In the genomic region with DNA sequence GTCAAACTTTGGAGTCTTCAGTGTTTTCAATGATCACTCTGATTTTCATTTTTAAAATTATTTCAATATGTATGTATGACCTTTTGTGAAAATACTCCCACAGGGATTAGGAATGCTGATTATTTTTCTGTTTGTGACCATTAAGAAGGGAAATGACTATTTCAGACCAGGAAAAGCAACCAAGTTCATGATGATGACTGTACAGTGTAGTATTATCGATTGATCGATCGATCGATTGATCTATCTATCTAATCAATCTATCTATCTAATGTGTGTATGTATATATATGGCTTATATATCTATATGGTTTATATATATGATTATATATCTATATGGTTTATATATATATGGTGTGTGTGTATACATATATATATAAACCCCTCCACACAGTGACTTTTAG, we compare ENCODE assay signal across 20 cellular contexts.
DNase-seq lines count a peak whose midpoint lies in the region; ATAC-seq, FAIRE-seq and TF ChIP-seq lines count a peak whose summit lies in the region.
"Had no signal": no experiment of that assay in that cellular context is flagged by ENCODE, and none has a peak within 500 bp of the region (broad histone marks: within the 10 kb centered on the region; RNA-seq: fewer than 3 reads in every experiment).

No MANE protein-coding gene starts in this region.

- H3K4me3 Mint-ChIP-seq in WTC11: no peak overlapping the region
- H3K4me3 Mint-ChIP-seq: B cell; CD4-positive, alpha-beta T cell; CD8-positive, alpha-beta T cell had no signal

- FAIRE-seq in K562 (lab: Jason Lieb, UNC): no peak
- FAIRE-seq: D721Med, GM12891, GM19239 had no signal

- intact Hi-C loops in K562 (cut with micrococcal nuclease): no loop called here

- no peak for TF ChIP-seq EP300 in K562 (IDR thresholded peaks at IDR 0.05; ENCODE audit: low read length)

- no peak for ATAC-seq in K562
- no peak for ATAC-seq in HG02840 (IDR thresholded peaks at IDR 0.05; ENCODE audit: low FRiP score, unreplicated experiment)
- ATAC-seq in WTC11: no peak
- ATAC-seq: CD8-positive, alpha-beta T cell had no signal

- no peak overlapping the region for H3K4me3 ChIP-seq in ACC112 (ENCODE audit: low read depth, low read length)
- no peak overlapping the region for H3K4me3 ChIP-seq in K562
- H3K4me3 ChIP-seq: BLaER1 treated with 17β-estradiol and CSF1 and Interleukin-3, amounts not matched to agents 10 nM and 100 nM had no signal

- H3K27me3 ChIP-seq in ACC112 (ENCODE audit: insufficient read depth, low read length) (no peaks in the 10 kb centered on the region), K562 (ENCODE audit: control insufficient read depth in 2 of 2, insufficient read depth in 2 of 2, low read length in 2 of 2) (no peaks in the 10 kb centered on the region)
- H3K27me3 ChIP-seq: BLaER1 treated with 17β-estradiol and CSF1 and Interleukin-3, amounts not matched to agents 10 nM and 100 nM had no signal

- H3K4me1 ChIP-seq in ACC112 (ENCODE audit: control insufficient read depth, insufficient read depth, low read length, unreplicated experiment) (peaks cover 58% of the 10 kb centered on the region), K562 (replicated peaks in 1 of 2; ENCODE audit: control insufficient read depth in 2 of 2, insufficient read depth in 2 of 2, low read length in 2 of 2) (no peaks in the 10 kb centered on the region)
- H3K4me1 ChIP-seq: BLaER1 treated with 17β-estradiol and CSF1 and Interleukin-3, amounts not matched to agents 10 nM and 100 nM; Caco-2 had no signal

- no peak overlapping the region for H3K4me2 ChIP-seq in K562 (ENCODE audit: insufficient read depth, low read length)
- H3K4me2 ChIP-seq: BLaER1 treated with 17β-estradiol and CSF1 and Interleukin-3, amounts not matched to agents 10 nM and 100 nM had no signal

- H3K27ac Mint-ChIP-seq in WTC11: no peak overlapping the region
- H3K27ac Mint-ChIP-seq: B cell; CD4-positive, alpha-beta T cell; CD8-positive, alpha-beta T cell had no signal

- CTCF ChIA-PET in K562 (lab: Yijun Ruan, JAX; ENCODE audit: low intra/inter-chr PET ratio): interaction anchor here (0.7 kb wide), 1 partner anchor 82 kb away, joined by 3 read pairs; no protein-coding TSS in a partner anchor
- CTCF ChIA-PET in WTC11 (lab: Charles Lee): no interaction called here

- no peaks in the 10 kb centered on the region for H3K27me3 Mint-ChIP-seq in WTC11 (ENCODE audit: low read depth)
- H3K27me3 Mint-ChIP-seq: B cell; CD4-positive, alpha-beta T cell had no signal

- no TSS peak for BruUV-seq in K562 (replicated peaks; lab: Mats Ljungman, UMichigan)

- POLR2A ChIA-PET in K562 (lab: Yijun Ruan, JAX) (no interaction called here), WTC11 (lab: Charles Lee) (no interaction called here)

- peaks cover 6% of the 10 kb centered on the region for H3K79me2 ChIP-seq in ACC112 (ENCODE audit: control insufficient read depth, insufficient read depth, low read length, unreplicated experiment)
- no peaks in the 10 kb centered on the region for H3K79me2 ChIP-seq in K562 (ENCODE audit: control insufficient read depth, insufficient read depth, low read length)

- no peak for TF ChIP-seq POLR2A in K562 (conservative IDR thresholded peaks at IDR 0.05)

- H2AFZ ChIP-seq in ACC112 (ENCODE audit: low read length, unreplicated experiment) (no peak overlapping the region), K562 (ENCODE audit: low read depth, low read length) (no peak overlapping the region)

- peak; percentile 90 for DNase-seq in RKO (ENCODE audit: low spot score)
- DNase-seq in K562 (ENCODE audit: extremely low read depth in 1 of 4, low spot score in 3 of 4): no peak
- DNase-seq in stimulated activated CD4-positive, alpha-beta T cell treated with anti-CD3 and anti-CD28 coated beads, Interleukin-15, amount 100 ng/mL, for 24 hours: no peak
- no peak for DNase-seq in WTC11 (ENCODE audit: low spot score)
- DNase-seq: 8988T; AML-193; Caco-2; Calu3; CD4-positive, alpha-beta T cell; CD8-positive, alpha-beta T cell; DMS79 treated with DMSO at 0.1 percent for 48 hours; GF-D8 had no signal

- H3K9me3 Mint-ChIP-seq in WTC11: no peaks in the 10 kb centered on the region
- H3K9me3 Mint-ChIP-seq: CD4-positive, alpha-beta T cell had no signal

- 2% methylated on average over 4 of the region's 4 CpGs for WGBS in K562 (ENCODE audit: insufficient coverage, low coverage, missing lambda C conversion rate)

- H3K4me1 Mint-ChIP-seq in WTC11: peaks cover 9% of the 10 kb centered on the region; the same call in 1 of the 2 replicates
- H3K4me1 Mint-ChIP-seq: B cell had no signal

- in situ Hi-C loops in K562 (cut with MboI): no loop called here

- no peaks in the 10 kb centered on the region for H3K9me3 ChIP-seq in K562 (replicated peaks; ENCODE audit: control insufficient read depth, insufficient read depth, low read depth, low read length)
- H3K9me3 ChIP-seq: BLaER1 treated with 17β-estradiol and CSF1 and Interleukin-3, amounts not matched to agents 10 nM and 100 nM; Caco-2 had no signal

- no peak overlapping the region for H3K9ac ChIP-seq in K562 (ENCODE audit: insufficient read depth in 1 of 2, low read depth in 2 of 2, low read length in 2 of 2)
- H3K9ac ChIP-seq: BLaER1 treated with 17β-estradiol and CSF1 and Interleukin-3, amounts not matched to agents 10 nM and 100 nM had no signal

- no peaks in the 10 kb centered on the region for H3K9me1 ChIP-seq in K562 (ENCODE audit: control insufficient read depth, insufficient read depth, low read length)

- no peak for TF ChIP-seq RAD21 in K562 (CRISPR knock-in tag; conservative IDR thresholded peaks at IDR 0.05 in 1 of 2, IDR thresholded peaks at IDR 0.05 in 1 of 2)

- no peaks in the 10 kb centered on the region for H3K36me3 Mint-ChIP-seq in WTC11
- H3K36me3 Mint-ChIP-seq: CD8-positive, alpha-beta T cell had no signal

- H3K27ac ChIP-seq in ACC112 (ENCODE audit: low read depth, low read length): peak overlapping the region; percentile 15
- no peak overlapping the region for H3K27ac ChIP-seq in K562 (ENCODE audit: extremely low read depth, low read depth, low read length)
- H3K27ac ChIP-seq: BLaER1 treated with 17β-estradiol and CSF1 and Interleukin-3, amounts not matched to agents 10 nM and 100 nM; C4-2B had no signal

- TF ChIP-seq CTCF in K562 (IDR thresholded peaks at IDR 0.05 in 2 of 3, conservative IDR thresholded peaks at IDR 0.05 in 1 of 3; ENCODE audit: insufficient read depth in 2 of 3, low read depth in 1 of 3, low read length in 3 of 3) (no peak), WTC11 (IDR thresholded peaks at IDR 0.05) (no peak)

- H3K36me3 ChIP-seq in ACC112 (ENCODE audit: insufficient read depth, low read length): 0 out of 2 replicates have a peak, but pooled peaks cover 3% of the 10 kb centered on the region
- H3K36me3 ChIP-seq in K562 (ENCODE audit: control insufficient read depth, insufficient read depth, low read length): no peaks in the 10 kb centered on the region
- H3K36me3 ChIP-seq: BLaER1 treated with 17β-estradiol and CSF1 and Interleukin-3, amounts not matched to agents 10 nM and 100 nM had no signal

- no peaks in the 10 kb centered on the region for H4K20me1 ChIP-seq in K562 (replicated peaks; ENCODE audit: control insufficient read depth, insufficient read depth, low read length)
- H4K20me1 ChIP-seq: BLaER1 treated with 17β-estradiol and CSF1 and Interleukin-3, amounts not matched to agents 10 nM and 100 nM had no signal

TF ChIP-seq in K562, 482 proteins besides CTCF, POLR2A, EP300 and RAD21 (continues in another document):
- no peak for TF ChIP-seq STAT5A (IDR thresholded peaks at IDR 0.05; ENCODE audit: borderline replicate concordance, low read length)

TF ChIP-seq in WTC11, 78 proteins besides CTCF, POLR2A, EP300 and RAD21 (continues in another document):
- TF ChIP-seq ZNF121 (CRISPR knock-in tag; IDR thresholded peaks at IDR 0.05) (no peak), ESRRA (CRISPR knock-in tag; IDR thresholded peaks at IDR 0.05; ENCODE audit: borderline replicate concordance) (no peak), NR2C2 (CRISPR knock-in tag; IDR thresholded peaks at IDR 0.05) (no peak), NFATC4 (CRISPR knock-in tag; IDR thresholded peaks at IDR 0.05) (no peak), SMAD3 (CRISPR knock-in tag; IDR thresholded peaks at IDR 0.05; ENCODE audit: borderline replicate concordance) (no peak), RORB (CRISPR knock-in tag; IDR thresholded peaks at IDR 0.05) (no peak), FOXP1 (CRISPR knock-in tag; IDR thresholded peaks at IDR 0.05; ENCODE audit: borderline replicate concordance) (no peak)
- TF ChIP-seq, protein P1, sequence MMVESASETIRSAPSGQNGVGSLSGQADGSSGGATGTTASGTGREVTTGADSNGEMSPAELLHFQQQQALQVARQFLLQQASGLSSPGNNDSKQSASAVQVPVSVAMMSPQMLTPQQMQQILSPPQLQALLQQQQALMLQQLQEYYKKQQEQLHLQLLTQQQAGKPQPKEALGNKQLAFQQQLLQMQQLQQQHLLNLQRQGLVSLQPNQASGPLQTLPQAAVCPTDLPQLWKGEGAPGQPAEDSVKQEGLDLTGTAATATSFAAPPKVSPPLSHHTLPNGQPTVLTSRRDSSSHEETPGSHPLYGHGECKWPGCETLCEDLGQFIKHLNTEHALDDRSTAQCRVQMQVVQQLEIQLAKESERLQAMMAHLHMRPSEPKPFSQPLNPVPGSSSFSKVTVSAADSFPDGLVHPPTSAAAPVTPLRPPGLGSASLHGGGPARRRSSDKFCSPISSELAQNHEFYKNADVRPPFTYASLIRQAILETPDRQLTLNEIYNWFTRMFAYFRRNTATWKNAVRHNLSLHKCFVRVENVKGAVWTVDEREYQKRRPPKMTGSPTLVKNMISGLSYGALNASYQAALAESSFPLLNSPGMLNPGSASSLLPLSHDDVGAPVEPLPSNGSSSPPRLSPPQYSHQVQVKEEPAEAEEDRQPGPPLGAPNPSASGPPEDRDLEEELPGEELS (CRISPR knock-in tag; IDR thresholded peaks at IDR 0.05): no peak
- TF ChIP-seq, protein P2, sequence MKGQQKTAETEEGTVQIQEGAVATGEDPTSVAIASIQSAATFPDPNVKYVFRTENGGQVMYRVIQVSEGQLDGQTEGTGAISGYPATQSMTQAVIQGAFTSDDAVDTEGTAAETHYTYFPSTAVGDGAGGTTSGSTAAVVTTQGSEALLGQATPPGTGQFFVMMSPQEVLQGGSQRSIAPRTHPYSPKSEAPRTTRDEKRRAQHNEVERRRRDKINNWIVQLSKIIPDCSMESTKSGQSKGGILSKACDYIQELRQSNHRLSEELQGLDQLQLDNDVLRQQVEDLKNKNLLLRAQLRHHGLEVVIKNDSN (CRISPR knock-in tag; IDR thresholded peaks at IDR 0.05): no peak
- TF ChIP-seq, protein P3, sequence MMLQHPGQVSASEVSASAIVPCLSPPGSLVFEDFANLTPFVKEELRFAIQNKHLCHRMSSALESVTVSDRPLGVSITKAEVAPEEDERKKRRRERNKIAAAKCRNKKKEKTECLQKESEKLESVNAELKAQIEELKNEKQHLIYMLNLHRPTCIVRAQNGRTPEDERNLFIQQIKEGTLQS (CRISPR knock-in tag; conservative IDR thresholded peaks at IDR 0.05): no peak
- TF ChIP-seq, protein P4, sequence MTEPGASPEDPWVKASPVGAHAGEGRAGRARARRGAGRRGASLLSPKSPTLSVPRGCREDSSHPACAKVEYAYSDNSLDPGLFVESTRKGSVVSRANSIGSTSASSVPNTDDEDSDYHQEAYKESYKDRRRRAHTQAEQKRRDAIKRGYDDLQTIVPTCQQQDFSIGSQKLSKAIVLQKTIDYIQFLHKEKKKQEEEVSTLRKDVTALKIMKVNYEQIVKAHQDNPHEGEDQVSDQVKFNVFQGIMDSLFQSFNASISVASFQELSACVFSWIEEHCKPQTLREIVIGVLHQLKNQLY (CRISPR knock-in tag; IDR thresholded peaks at IDR 0.05): no peak
